In the genomic region with DNA sequence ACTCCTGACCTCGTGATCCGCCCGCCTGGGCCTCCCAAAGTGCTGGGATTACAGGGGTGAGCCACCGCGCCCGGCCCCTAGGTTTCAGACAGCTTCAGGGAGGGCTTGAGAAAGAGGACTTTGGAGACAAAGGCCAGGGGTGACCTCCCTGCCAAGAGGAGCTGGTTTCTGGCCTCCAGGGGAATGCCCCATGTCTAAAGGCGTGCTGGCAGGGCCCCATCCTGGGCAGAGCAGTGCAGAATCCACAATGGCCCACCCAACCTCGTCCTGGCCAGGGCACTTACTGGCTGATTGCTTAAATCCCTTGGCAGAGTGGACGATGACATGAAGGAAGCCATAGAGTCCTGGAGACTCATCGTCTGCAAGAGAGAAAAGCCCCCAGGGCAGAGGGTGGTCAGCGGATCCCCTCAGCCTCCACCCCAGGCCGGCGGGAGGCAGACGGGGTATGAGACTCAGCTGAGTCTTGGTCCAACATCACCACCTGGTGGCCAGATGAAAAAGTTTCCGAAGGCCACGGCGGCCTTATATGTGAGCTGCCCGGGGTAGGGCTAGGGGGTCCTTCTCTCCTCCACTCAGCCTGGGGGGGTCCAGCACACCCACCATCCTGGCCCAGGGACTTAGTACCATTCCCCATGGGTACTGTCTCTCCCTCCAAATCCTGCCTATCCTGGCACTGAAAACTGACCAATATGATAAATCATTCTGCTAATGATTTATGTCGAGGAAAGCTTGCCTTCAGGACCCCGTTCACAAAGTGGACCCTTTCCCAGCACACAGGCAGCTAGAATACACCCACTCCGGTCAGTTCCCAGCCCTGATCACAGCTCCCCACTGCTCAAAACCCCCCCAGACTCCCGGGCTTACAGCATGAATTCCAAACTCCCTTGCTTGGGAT, we compare ENCODE assay signal across 2 cellular contexts.
TF ChIP-seq lines count a peak whose summit lies in the region.

No MANE protein-coding gene starts in this region.

TF ChIP-seq in SK-N-SH treated with all-trans-retinoic acid at 6 μM for 48 hours, 23 proteins besides CTCF, POLR2A, EP300 and RAD21 (continued from another document):
- TF ChIP-seq PATZ1 (CRISPR knock-in tag; IDR thresholded peaks at IDR 0.05; ENCODE audit: borderline replicate concordance) (no peak), TOX (CRISPR knock-in tag; IDR thresholded peaks at IDR 0.05; ENCODE audit: borderline replicate concordance) (no peak), BACH2 (CRISPR knock-in tag; IDR thresholded peaks at IDR 0.05; ENCODE audit: borderline replicate concordance) (no peak), CSDC2 (CRISPR knock-in tag; IDR thresholded peaks at IDR 0.05) (no peak), RARB (CRISPR knock-in tag; IDR thresholded peaks at IDR 0.05) (no peak), ZNF8 (CRISPR knock-in tag; IDR thresholded peaks at IDR 0.05) (no peak), ZC3H10 (CRISPR knock-in tag; IDR thresholded peaks at IDR 0.05) (no peak)

TF ChIP-seq in GM12878, 131 proteins besides CTCF, POLR2A, EP300 and RAD21 (continued from another document):
- TF ChIP-seq, protein P1, sequence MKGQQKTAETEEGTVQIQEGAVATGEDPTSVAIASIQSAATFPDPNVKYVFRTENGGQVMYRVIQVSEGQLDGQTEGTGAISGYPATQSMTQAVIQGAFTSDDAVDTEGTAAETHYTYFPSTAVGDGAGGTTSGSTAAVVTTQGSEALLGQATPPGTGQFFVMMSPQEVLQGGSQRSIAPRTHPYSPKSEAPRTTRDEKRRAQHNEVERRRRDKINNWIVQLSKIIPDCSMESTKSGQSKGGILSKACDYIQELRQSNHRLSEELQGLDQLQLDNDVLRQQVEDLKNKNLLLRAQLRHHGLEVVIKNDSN (IDR thresholded peaks at IDR 0.05; ENCODE audit: borderline replicate concordance, extremely low read length, insufficient read depth, low read depth, low read length) = no peak
- no peak for TF ChIP-seq HDAC2 (IDR thresholded peaks at IDR 0.05)
- no peak for TF ChIP-seq ATF7 (IDR thresholded peaks at IDR 0.05; ENCODE audit: low read depth)
- no peak for TF ChIP-seq SRF (IDR thresholded peaks at IDR 0.05; ENCODE audit: low read depth in 2 of 2, low read length in 2 of 2)
- no peak for TF ChIP-seq SIN3A (IDR thresholded peaks at IDR 0.05; ENCODE audit: low read depth, low read length)
- TF ChIP-seq, protein P2, sequence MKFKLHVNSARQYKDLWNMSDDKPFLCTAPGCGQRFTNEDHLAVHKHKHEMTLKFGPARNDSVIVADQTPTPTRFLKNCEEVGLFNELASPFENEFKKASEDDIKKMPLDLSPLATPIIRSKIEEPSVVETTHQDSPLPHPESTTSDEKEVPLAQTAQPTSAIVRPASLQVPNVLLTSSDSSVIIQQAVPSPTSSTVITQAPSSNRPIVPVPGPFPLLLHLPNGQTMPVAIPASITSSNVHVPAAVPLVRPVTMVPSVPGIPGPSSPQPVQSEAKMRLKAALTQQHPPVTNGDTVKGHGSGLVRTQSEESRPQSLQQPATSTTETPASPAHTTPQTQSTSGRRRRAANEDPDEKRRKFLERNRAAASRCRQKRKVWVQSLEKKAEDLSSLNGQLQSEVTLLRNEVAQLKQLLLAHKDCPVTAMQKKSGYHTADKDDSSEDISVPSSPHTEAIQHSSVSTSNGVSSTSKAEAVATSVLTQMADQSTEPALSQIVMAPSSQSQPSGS (IDR thresholded peaks at IDR 0.05; ENCODE audit: low read length) = no peak
- TF ChIP-seq EED (IDR thresholded peaks at IDR 0.05; ENCODE audit: low read depth) = no peak
- TF ChIP-seq, protein P3, sequence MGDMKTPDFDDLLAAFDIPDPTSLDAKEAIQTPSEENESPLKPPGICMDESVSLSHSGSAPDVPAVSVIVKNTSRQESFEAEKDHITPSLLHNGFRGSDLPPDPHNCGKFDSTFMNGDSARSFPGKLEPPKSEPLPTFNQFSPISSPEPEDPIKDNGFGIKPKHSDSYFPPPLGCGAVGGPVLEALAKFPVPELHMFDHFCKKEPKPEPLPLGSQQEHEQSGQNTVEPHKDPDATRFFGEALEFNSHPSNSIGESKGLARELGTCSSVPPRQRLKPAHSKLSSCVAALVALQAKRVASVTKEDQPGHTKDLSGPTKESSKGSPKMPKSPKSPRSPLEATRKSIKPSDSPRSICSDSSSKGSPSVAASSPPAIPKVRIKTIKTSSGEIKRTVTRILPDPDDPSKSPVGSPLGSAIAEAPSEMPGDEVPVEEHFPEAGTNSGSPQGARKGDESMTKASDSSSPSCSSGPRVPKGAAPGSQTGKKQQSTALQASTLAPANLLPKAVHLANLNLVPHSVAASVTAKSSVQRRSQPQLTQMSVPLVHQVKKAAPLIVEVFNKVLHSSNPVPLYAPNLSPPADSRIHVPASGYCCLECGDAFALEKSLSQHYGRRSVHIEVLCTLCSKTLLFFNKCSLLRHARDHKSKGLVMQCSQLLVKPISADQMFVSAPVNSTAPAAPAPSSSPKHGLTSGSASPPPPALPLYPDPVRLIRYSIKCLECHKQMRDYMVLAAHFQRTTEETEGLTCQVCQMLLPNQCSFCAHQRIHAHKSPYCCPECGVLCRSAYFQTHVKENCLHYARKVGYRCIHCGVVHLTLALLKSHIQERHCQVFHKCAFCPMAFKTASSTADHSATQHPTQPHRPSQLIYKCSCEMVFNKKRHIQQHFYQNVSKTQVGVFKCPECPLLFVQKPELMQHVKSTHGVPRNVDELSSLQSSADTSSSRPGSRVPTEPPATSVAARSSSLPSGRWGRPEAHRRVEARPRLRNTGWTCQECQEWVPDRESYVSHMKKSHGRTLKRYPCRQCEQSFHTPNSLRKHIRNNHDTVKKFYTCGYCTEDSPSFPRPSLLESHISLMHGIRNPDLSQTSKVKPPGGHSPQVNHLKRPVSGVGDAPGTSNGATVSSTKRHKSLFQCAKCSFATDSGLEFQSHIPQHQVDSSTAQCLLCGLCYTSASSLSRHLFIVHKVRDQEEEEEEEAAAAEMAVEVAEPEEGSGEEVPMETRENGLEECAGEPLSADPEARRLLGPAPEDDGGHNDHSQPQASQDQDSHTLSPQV (IDR thresholded peaks at IDR 0.05) = no peak
- no peak for TF ChIP-seq SMC3 (IDR thresholded peaks at IDR 0.05; ENCODE audit: borderline replicate concordance, low read length)
- TF ChIP-seq NR2F1 (conservative IDR thresholded peaks at IDR 0.05) = no peak
- no peak for TF ChIP-seq IRF4 (IDR thresholded peaks at IDR 0.05; ENCODE audit: low read depth, low read length)
- TF ChIP-seq ESRRA (IDR thresholded peaks at IDR 0.05; ENCODE audit: low read length) = no peak
- TF ChIP-seq CBFB (IDR thresholded peaks at IDR 0.05; ENCODE audit: low read depth) = no peak
TF ChIP-seq in GM12878: peak in this region for 0.
